In genomic region chr18:77346446-77346845, GRCh38 we compare ENCODE assay signal across 10 cellular contexts.
"Had no signal": no experiment of that assay in that cellular context is flagged by ENCODE, and none has a peak within 500 bp of the region (broad histone marks: within the 10 kb centered on the region; RNA-seq: fewer than 3 reads in every experiment).

No MANE protein-coding gene starts in this region.

- ATAC-seq: gastrocnemius medialis had no signal

- H3K9ac ChIP-seq: parathyroid adenoma had no signal

- H3K27ac ChIP-seq: adrenal gland, esophagus squamous epithelium, gastrocnemius medialis, parathyroid adenoma, thyroid gland had no signal

- H2AFZ ChIP-seq: parathyroid adenoma had no signal

- DNase-seq: activated naive CD4-positive, alpha-beta T cell treated with anti-CD3 and anti-CD28 coated beads, Interleukin-2, amount 50 U/mL, for 16 hours; activated T-cell treated with anti-CD3 and anti-CD28 coated beads, Interleukin-2, amount 50 U/mL, for 1 hour; adrenal gland; esophagus squamous epithelium; gastrocnemius medialis; naive B cell; small intestine; thyroid gland had no signal

- H3K9me3 ChIP-seq: adrenal gland, esophagus squamous epithelium, gastrocnemius medialis, thyroid gland had no signal

- H3K79me2 ChIP-seq: parathyroid adenoma had no signal

- H3K27me3 ChIP-seq: adrenal gland, esophagus squamous epithelium, gastrocnemius medialis, thyroid gland had no signal

- H3K36me3 ChIP-seq: adrenal gland, esophagus squamous epithelium, gastrocnemius medialis, thyroid gland had no signal

- H3K4me1 ChIP-seq: adrenal gland, esophagus squamous epithelium, gastrocnemius medialis, parathyroid adenoma, thyroid gland had no signal

- H3K4me3 ChIP-seq: adrenal gland, esophagus squamous epithelium, gastrocnemius medialis, lung, thyroid gland had no signal
